ENCODE assay signal across 33 cellular contexts in genomic region chr11:132935383-132935782, GRCh38.
"Had no signal": no experiment of that assay in that cellular context is flagged by ENCODE, and none has a peak within 500 bp of the region (broad histone marks: within the 10 kb centered on the region; RNA-seq: fewer than 3 reads in every experiment).

No MANE protein-coding gene starts in this region.

- H3K27me3 ChIP-seq: neutrophil, ovary, spleen, suprapubic skin, testis, tibial artery, transverse colon, upper lobe of right lung, uterus had no signal

- H3K36me3 Mint-ChIP-seq: naive thymus-derived CD8-positive, alpha-beta T cell; natural killer cell treated with Interleukin-12 subunit alpha and Interleukin-12 subunit beta and Interleukin-15 and Interleukin-18, amount 100 ng/mL, for 72 hours; stimulated activated memory B cell treated with anti-CD40 and anti-IgM and Interleukin-4, amounts not matched to agents 10 μg/mL and 1 μg/mL and 100 μg/mL, for 72 hours; type B pancreatic cell had no signal

- H3K27me3 Mint-ChIP-seq: stimulated activated memory B cell treated with anti-CD40 and anti-IgM and Interleukin-4, amounts not matched to agents 10 μg/mL and 1 μg/mL and 100 μg/mL, for 72 hours; stimulated activated naive CD8-positive, alpha-beta T cell treated with anti-CD3 and anti-CD28 coated beads, Interleukin-15, amount 100 ng/mL, for 72 hours had no signal

- H3K4me2 ChIP-seq: smooth muscle cell had no signal

- H3K4me1 Mint-ChIP-seq: naive thymus-derived CD8-positive, alpha-beta T cell; stimulated activated memory B cell treated with anti-CD40 and anti-IgM and Interleukin-4, amounts not matched to agents 10 μg/mL and 1 μg/mL and 100 μg/mL, for 72 hours; stimulated activated naive CD8-positive, alpha-beta T cell treated with anti-CD3 and anti-CD28 coated beads, Interleukin-15, amount 100 ng/mL, for 72 hours had no signal

- H3K4me3 ChIP-seq: ovary, psoas muscle, skin epidermis, smooth muscle cell, spleen, suprapubic skin, testis, tibial artery, transverse colon, upper lobe of right lung, uterus had no signal

- H2AFZ ChIP-seq: parathyroid adenoma had no signal

- H3K27ac ChIP-seq: neutrophil, ovary, parathyroid adenoma, psoas muscle, skin epidermis, spleen, suprapubic skin, testis, tibial artery, transverse colon, upper lobe of right lung, uterus had no signal

- H3K27ac Mint-ChIP-seq: naive thymus-derived CD8-positive, alpha-beta T cell; natural killer cell treated with Interleukin-12 subunit alpha and Interleukin-12 subunit beta and Interleukin-15 and Interleukin-18, amount 100 ng/mL, for 72 hours; nephron progenitor cell; progenitor cell of endocrine pancreas; stimulated activated memory B cell treated with anti-CD40 and anti-IgM and Interleukin-4, amounts not matched to agents 10 μg/mL and 1 μg/mL and 100 μg/mL, for 72 hours; stimulated activated naive CD8-positive, alpha-beta T cell treated with anti-CD3 and anti-CD28 coated beads, Interleukin-15, amount 100 ng/mL, for 72 hours; type B pancreatic cell had no signal

- H3K4me3 Mint-ChIP-seq: naive thymus-derived CD8-positive, alpha-beta T cell; natural killer cell treated with Interleukin-12 subunit alpha and Interleukin-12 subunit beta and Interleukin-15 and Interleukin-18, amount 100 ng/mL, for 72 hours; nephron progenitor cell; neural crest cell; stimulated activated memory B cell treated with anti-CD40 and anti-IgM and Interleukin-4, amounts not matched to agents 10 μg/mL and 1 μg/mL and 100 μg/mL, for 72 hours; stimulated activated naive CD8-positive, alpha-beta T cell treated with anti-CD3 and anti-CD28 coated beads, Interleukin-15, amount 100 ng/mL, for 72 hours; type B pancreatic cell had no signal

- H3K9ac ChIP-seq: parathyroid adenoma had no signal

- H3K36me3 ChIP-seq: neutrophil, ovary, spleen, suprapubic skin, tibial artery, transverse colon, upper lobe of right lung, uterus had no signal

- H3K9me3 ChIP-seq: neutrophil, ovary, psoas muscle, testis, tibial artery, transverse colon, upper lobe of right lung had no signal

- H3K4me1 ChIP-seq: parathyroid adenoma, psoas muscle, suprapubic skin, testis, tibial artery, transverse colon, upper lobe of right lung, uterus had no signal

- ATAC-seq: naive thymus-derived CD8-positive, alpha-beta T cell; natural killer cell treated with Interleukin-12 subunit alpha and Interleukin-12 subunit beta and Interleukin-15 and Interleukin-18, amount 100 ng/mL, for 72 hours; psoas muscle; right cardiac atrium; sciatic nerve; stimulated activated memory B cell treated with anti-CD40 and anti-IgM and Interleukin-4, amounts not matched to agents 10 μg/mL and 1 μg/mL and 100 μg/mL, for 72 hours; stimulated activated naive CD8-positive, alpha-beta T cell treated with anti-CD3 and anti-CD28 coated beads, Interleukin-15, amount 100 ng/mL, for 72 hours; stimulated activated naive CD8-positive, alpha-beta T cell treated with anti-CD3 and anti-CD28 coated beads, Interleukin-15, Interleukin-2, amounts not matched to agents 100 U/mL and 50 U/mL, for 24 hours; upper lobe of right lung had no signal

- DNase-seq: naive thymus-derived CD8-positive, alpha-beta T cell; nephron progenitor cell; nucleus accumbens; ovary; posterior cingulate gyrus; psoas muscle; right cardiac atrium; spleen; stimulated activated CD4-positive, alpha-beta T cell treated with anti-CD3 and anti-CD28 coated beads, Interleukin-12 subunit alpha, Interleukin-12 subunit beta, amount 100 ng/mL, for 4 hours; stimulated activated CD4-positive, alpha-beta T cell treated with anti-CD3 and anti-CD28 coated beads, Interleukin-1b, Interleukin-23, amount 100 ng/mL, for 48 hours; stimulated activated CD4-positive, alpha-beta T cell treated with anti-CD3 and anti-CD28 coated beads, Interleukin-4, amount 100 ng/mL, for 1 hour; stimulated activated CD4-positive, alpha-beta T cell treated with anti-CD3 and anti-CD28 coated beads, Interleukin-4, amount 100 ng/mL, for 4 hours; stimulated activated CD8-positive, alpha-beta memory T cell treated with anti-CD3 and anti-CD28 coated beads, Interleukin-4, amount 100 ng/mL, for 48 hours; stimulated activated naive CD4-positive, alpha-beta T cell; stimulated activated naive CD8-positive, alpha-beta T cell treated with anti-CD3 and anti-CD28 coated beads, Interleukin-15, amount 100 ng/mL, for 72 hours; stimulated activated naive CD8-positive, alpha-beta T cell treated with anti-CD3 and anti-CD28 coated beads, Interleukin-15, Interleukin-2, amounts not matched to agents 100 U/mL and 50 U/mL, for 24 hours; substantia nigra; testis; tibial artery; transverse colon; upper lobe of right lung; uterus had no signal

- H3K9me3 Mint-ChIP-seq: stimulated activated naive CD8-positive, alpha-beta T cell treated with anti-CD3 and anti-CD28 coated beads, Interleukin-15, amount 100 ng/mL, for 72 hours; type B pancreatic cell had no signal
